ENCODE assay signal across 1 cellular context in genomic region chr12:94182971-94183701, GRCh38.
TF ChIP-seq lines count a peak whose summit lies in the region.

No MANE protein-coding gene starts in this region.

TF ChIP-seq in HepG2, 621 proteins besides CTCF, POLR2A, EP300 and RAD21 (continued from another document):
- no peak for TF ChIP-seq ZNF275 (CRISPR knock-in tag; IDR thresholded peaks at IDR 0.05; ENCODE audit: borderline replicate concordance)
- no peak for TF ChIP-seq ZNF547 (CRISPR knock-in tag; IDR thresholded peaks at IDR 0.05)
- TF ChIP-seq ZNF740 (CRISPR knock-in tag; IDR thresholded peaks at IDR 0.05) = no peak
- TF ChIP-seq ELK4 (CRISPR knock-in tag; IDR thresholded peaks at IDR 0.05; ENCODE audit: borderline replicate concordance) = no peak
- no peak for TF ChIP-seq FOXO4 (CRISPR knock-in tag; conservative IDR thresholded peaks at IDR 0.05)
- TF ChIP-seq ZBTB20 (CRISPR knock-in tag; IDR thresholded peaks at IDR 0.05; ENCODE audit: borderline replicate concordance, low read depth) = no peak
- peak; percentile 4; the same call in 1 of the 2 replicates for TF ChIP-seq HOXA3 (CRISPR knock-in tag; IDR thresholded peaks at IDR 0.05)
- no peak for TF ChIP-seq IKZF4 (CRISPR knock-in tag; IDR thresholded peaks at IDR 0.05; ENCODE audit: borderline replicate concordance, low read depth, not compliant biosample characterization)
- no peak for TF ChIP-seq ZSCAN5A (CRISPR knock-in tag; IDR thresholded peaks at IDR 0.05; ENCODE audit: borderline replicate concordance)
- TF ChIP-seq ZNF761 (CRISPR knock-in tag; conservative IDR thresholded peaks at IDR 0.05) = no peak
- no peak for TF ChIP-seq MEIS2 (CRISPR knock-in tag; IDR thresholded peaks at IDR 0.05)
